Comparison of ENCODE assay signal across 19 cellular contexts in the genomic region with DNA sequence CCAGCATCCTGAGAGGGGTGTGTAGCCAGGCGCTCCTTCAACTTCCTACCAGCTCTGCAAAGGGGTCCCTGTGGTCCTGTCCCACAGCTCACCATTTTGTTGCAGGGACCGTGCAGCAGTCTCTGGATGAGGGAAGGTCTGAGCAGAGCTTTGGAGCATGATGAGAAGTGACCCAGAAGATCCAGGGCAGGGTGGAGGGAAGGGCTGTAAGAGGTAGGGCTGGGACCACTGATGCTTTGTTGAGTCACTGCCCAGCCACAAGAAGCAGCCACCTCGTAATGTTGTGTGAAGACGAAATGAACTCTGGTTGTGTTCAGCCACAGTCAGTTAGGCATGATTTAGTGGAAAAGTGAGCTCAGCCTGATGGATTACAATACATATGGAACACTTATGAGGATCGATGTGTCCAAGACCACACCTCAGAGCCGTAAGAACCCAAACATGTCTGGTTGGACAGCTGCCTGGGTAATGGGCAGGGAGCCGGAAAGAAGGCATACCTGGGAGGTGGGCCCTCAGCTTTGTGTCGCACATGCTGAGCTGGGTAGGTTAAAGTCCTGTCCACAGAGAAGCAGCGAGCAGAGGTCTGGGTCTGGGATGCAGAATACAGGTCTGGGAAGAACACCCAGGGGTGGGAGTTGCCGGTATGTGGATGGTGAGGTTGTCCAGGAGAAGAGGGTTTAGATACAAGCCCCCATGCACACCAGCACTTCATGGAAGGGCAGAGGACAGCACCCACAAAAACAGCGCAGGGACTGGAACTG.
"Had no signal": no experiment of that assay in that cellular context is flagged by ENCODE, and none has a peak within 500 bp of the region (broad histone marks: within the 10 kb centered on the region; RNA-seq: fewer than 3 reads in every experiment).

No MANE protein-coding gene starts in this region.

- H3K27ac Mint-ChIP-seq: activated CD8-positive, alpha-beta T cell treated with anti-CD3 and anti-CD28 coated beads for 36 hours; activated naive CD8-positive, alpha-beta T cell treated with anti-CD3 and anti-CD28 coated beads, Interleukin-2, amount 50 U/mL, for 24 hours; T-helper 1 cell treated with Interleukin-12 subunit alpha and Interleukin-12 subunit beta and Interleukin-4 antibody, amounts not matched to agents 30 μg/mL and 1 μg/mL, for 36 hours had no signal

- H3K36me3 Mint-ChIP-seq: naive thymus-derived CD4-positive, alpha-beta T cell had no signal

- H3K4me3 Mint-ChIP-seq: activated CD8-positive, alpha-beta T cell treated with anti-CD3 and anti-CD28 coated beads for 36 hours; activated naive CD8-positive, alpha-beta T cell treated with anti-CD3 and anti-CD28 coated beads, Interleukin-2, amount 50 U/mL, for 24 hours; central memory CD8-positive, alpha-beta T cell; naive thymus-derived CD4-positive, alpha-beta T cell; T-helper 1 cell treated with Interleukin-12 subunit alpha and Interleukin-12 subunit beta and Interleukin-4 antibody, amounts not matched to agents 30 μg/mL and 1 μg/mL, for 36 hours had no signal

- H3K4me3 ChIP-seq: colonic mucosa, pancreas, SJSA1, tibial nerve, vagina had no signal

- H3K9me3 Mint-ChIP-seq: activated CD8-positive, alpha-beta T cell treated with anti-CD3 and anti-CD28 coated beads for 36 hours; activated naive CD8-positive, alpha-beta T cell treated with anti-CD3 and anti-CD28 coated beads, Interleukin-2, amount 50 U/mL, for 24 hours; central memory CD8-positive, alpha-beta T cell; naive thymus-derived CD4-positive, alpha-beta T cell had no signal

- H3K9me3 ChIP-seq: colonic mucosa, neutrophil, pancreas, SJSA1, vagina had no signal

- H3K27ac ChIP-seq: brain microvascular endothelial cell, colonic mucosa, neutrophil, pancreas, SJSA1, tibial nerve, vagina had no signal

- H3K4me1 ChIP-seq: colonic mucosa, pancreas, SJSA1, tibial nerve had no signal

- H3K4me1 Mint-ChIP-seq: activated naive CD8-positive, alpha-beta T cell treated with anti-CD3 and anti-CD28 coated beads, Interleukin-2, amount 50 U/mL, for 24 hours had no signal

- H3K27me3 ChIP-seq: brain microvascular endothelial cell, colonic mucosa, pancreas, SJSA1, tibial nerve, vagina had no signal

- ATAC-seq: activated CD8-positive, alpha-beta T cell treated with anti-CD3 and anti-CD28 coated beads for 36 hours; activated naive CD8-positive, alpha-beta T cell treated with anti-CD3 and anti-CD28 coated beads, Interleukin-2, amount 50 U/mL, for 24 hours; naive thymus-derived CD4-positive, alpha-beta T cell; pancreas; stimulated activated naive CD8-positive, alpha-beta T cell treated with anti-CD3 and anti-CD28 coated beads, Interleukin-15, Interleukin-2, amounts not matched to agents 100 U/mL and 50 U/mL, for 24 hours had no signal

- DNase-seq: activated CD8-positive, alpha-beta T cell treated with anti-CD3 and anti-CD28 coated beads for 36 hours; activated naive CD4-positive, alpha-beta T cell treated with Interleukin-2 at 50 U/mL for 16 hours; activated naive CD8-positive, alpha-beta T cell treated with anti-CD3 and anti-CD28 coated beads, Interleukin-2, amount 50 U/mL, for 24 hours; anterior cingulate cortex; brain microvascular endothelial cell; mesenchymal stem cell; naive thymus-derived CD4-positive, alpha-beta T cell; pancreas; stimulated activated CD4-positive, alpha-beta T cell treated with anti-CD3 and anti-CD28 coated beads, Interleukin-12 subunit alpha, Interleukin-12 subunit beta, amount 100 ng/mL, for 4 hours; stimulated activated CD4-positive, alpha-beta T cell treated with anti-CD3 and anti-CD28 coated beads, Interleukin-2, amount 100 ng/mL, for 24 hours; stimulated activated naive CD8-positive, alpha-beta T cell treated with anti-CD3 and anti-CD28 coated beads, Interleukin-15, Interleukin-2, amounts not matched to agents 100 U/mL and 50 U/mL, for 24 hours; substantia nigra had no signal

- H3K36me3 ChIP-seq: brain microvascular endothelial cell, colonic mucosa, neutrophil, pancreas, SJSA1, tibial nerve, vagina had no signal
